ENCODE assay signal across 16 cellular contexts in genomic region chr21:25215698-25216384, GRCh38.
A peak's percentile ranks its signal among the peaks of the same experiment; 100 is the strongest.
DNase-seq lines count a peak whose midpoint lies in the region; ATAC-seq and TF ChIP-seq lines count a peak whose summit lies in the region.
"Had no signal": no experiment of that assay in that cellular context is flagged by ENCODE, and none has a peak within 500 bp of the region (broad histone marks: within the 10 kb centered on the region; RNA-seq: fewer than 3 reads in every experiment).

No MANE protein-coding gene starts in this region.

- no peak overlapping the region for H3K27ac ChIP-seq in colonic mucosa
- H3K27ac ChIP-seq: breast epithelium, C4-2B had no signal

- no peaks in the 10 kb centered on the region for H3K9me3 ChIP-seq in colonic mucosa

- H3K9ac ChIP-seq in colonic mucosa (ENCODE audit: low read depth in 2 of 2, low read length in 2 of 2): no peak overlapping the region

- H3K36me3 ChIP-seq in colonic mucosa: no peaks in the 10 kb centered on the region
- H3K36me3 ChIP-seq: breast epithelium, spleen had no signal

- H3K4me3 ChIP-seq in colonic mucosa: no peak overlapping the region
- H3K4me3 ChIP-seq: breast epithelium, spleen had no signal

- H3K4me1 ChIP-seq in colonic mucosa: no peaks in the 10 kb centered on the region
- H3K4me1 ChIP-seq: breast epithelium, spleen had no signal

- no peak for TF ChIP-seq CTCF in colonic mucosa (IDR thresholded peaks at IDR 0.05)

- DNase-seq in NAMALWA (ENCODE audit: low spot score) (peak; percentile 18), colonic mucosa (no peak), DMS153 treated with DMSO at 0.1 percent for 48 hours (lab: John Stamatoyannopoulos, UW; ENCODE audit: unreplicated experiment) (no peak), NCI-H1436 treated with DMSO at 0.1 percent for 48 hours (lab: John Stamatoyannopoulos, UW) (no peak)
- no peak for DNase-seq in activated effector memory CD4-positive, alpha-beta T cell treated with anti-CD3 and anti-CD28 coated beads, Interleukin-2, amount 50 U/mL, for 16 hours
- DNase-seq: activated T-cell treated with anti-CD3 and anti-CD28 coated beads, Interleukin-2, amount 50 U/mL, for 72 hours; NCI-H187 treated with DMSO at 0.1 percent for 48 hours; OCI-M1; spleen; T-helper 9 cell had no signal

- no peaks in the 10 kb centered on the region for H3K27me3 ChIP-seq in colonic mucosa
- H3K27me3 ChIP-seq: breast epithelium, spleen had no signal

- intact Hi-C loops in colonic mucosa (cut with DNase I): no loop called here

- ATAC-seq in GM18858 (IDR thresholded peaks at IDR 0.05; ENCODE audit: unreplicated experiment) (peak; percentile 95), GM21447 (IDR thresholded peaks at IDR 0.05; ENCODE audit: unreplicated experiment) (peak; percentile 98), HG03045 (IDR thresholded peaks at IDR 0.05; ENCODE audit: unreplicated experiment) (peak; percentile 95)
- ATAC-seq: activated T-cell treated with anti-CD3 and anti-CD28 coated beads, Interleukin-2, amount 50 U/mL, for 72 hours; natural killer cell treated with Interleukin-12 subunit alpha and Interleukin-12 subunit beta and Interleukin-15 and Interleukin-18, amount 100 ng/mL, for 72 hours had no signal
